17 cellular contexts compared by ENCODE assay signal in genomic region chr10:3287566-3288445, GRCh38.
A peak's percentile ranks its signal among the peaks of the same experiment; 100 is the strongest.
DNase-seq lines count a peak whose midpoint lies in the region; ATAC-seq and TF ChIP-seq lines count a peak whose summit lies in the region.
"Had no signal": no experiment of that assay in that cellular context is flagged by ENCODE, and none has a peak within 500 bp of the region (broad histone marks: within the 10 kb centered on the region; RNA-seq: fewer than 3 reads in every experiment).

No MANE protein-coding gene starts in this region.

- no peak overlapping the region for H3K4me3 Mint-ChIP-seq in activated T-helper 1 cell treated with anti-CD3 and anti-CD28 coated beads, Interleukin-12 subunit alpha, Interleukin-12 subunit beta, Interleukin-2, Interleukin-4 antibody, amounts not matched to agents 30 ng/mL and 10 ng/mL and 1 ng/mL, durations not matched to agents 14 hours and 24 hours and 36 hours

- TF ChIP-seq CTCF in BE2C (IDR thresholded peaks at IDR 0.05; ENCODE audit: low read depth, low read length) (no peak), WERI-Rb-1 (IDR thresholded peaks at IDR 0.05; ENCODE audit: low read depth, low read length) (no peak)

- H3K27ac ChIP-seq in WERI-Rb-1: no peak overlapping the region

- H3K36me3 Mint-ChIP-seq in activated T-helper 1 cell treated with anti-CD3 and anti-CD28 coated beads, Interleukin-12 subunit alpha, Interleukin-12 subunit beta, Interleukin-2, Interleukin-4 antibody, amounts not matched to agents 30 ng/mL and 10 ng/mL and 1 ng/mL, durations not matched to agents 14 hours and 24 hours and 36 hours (ENCODE audit: low read depth): no peaks in the 10 kb centered on the region

- no peak overlapping the region for H3K27ac Mint-ChIP-seq in activated T-helper 1 cell treated with anti-CD3 and anti-CD28 coated beads, Interleukin-12 subunit alpha, Interleukin-12 subunit beta, Interleukin-2, Interleukin-4 antibody, amounts not matched to agents 30 ng/mL and 10 ng/mL and 1 ng/mL, durations not matched to agents 14 hours and 24 hours and 36 hours

- H3K36me3 ChIP-seq in BE2C: no peaks in the 10 kb centered on the region
- H3K36me3 ChIP-seq in WERI-Rb-1: no peaks in the 10 kb centered on the region

- no peak for ATAC-seq in GM18498 (IDR thresholded peaks at IDR 0.05; ENCODE audit: unreplicated experiment)
- ATAC-seq: GM12878, left cardiac atrium, Panc1, sciatic nerve, SK-N-SH treated with all-trans-retinoic acid at 6 μM for 48 hours had no signal

- H3K4me1 ChIP-seq in BE2C: no peaks in the 10 kb centered on the region

- peaks cover 6% of the 10 kb centered on the region for H3K27me3 Mint-ChIP-seq in activated T-helper 1 cell treated with anti-CD3 and anti-CD28 coated beads, Interleukin-12 subunit alpha, Interleukin-12 subunit beta, Interleukin-2, Interleukin-4 antibody, amounts not matched to agents 30 ng/mL and 10 ng/mL and 1 ng/mL, durations not matched to agents 14 hours and 24 hours and 36 hours (ENCODE audit: insufficient read depth)

- no peaks in the 10 kb centered on the region for H3K4me1 Mint-ChIP-seq in activated T-helper 1 cell treated with anti-CD3 and anti-CD28 coated beads, Interleukin-12 subunit alpha, Interleukin-12 subunit beta, Interleukin-2, Interleukin-4 antibody, amounts not matched to agents 30 ng/mL and 10 ng/mL and 1 ng/mL, durations not matched to agents 14 hours and 24 hours and 36 hours (ENCODE audit: low read depth)

- H3K9me3 ChIP-seq in BE2C (no peaks in the 10 kb centered on the region), WERI-Rb-1 (ENCODE audit: severe bottlenecking) (no peaks in the 10 kb centered on the region)

- POLR2A ChIA-PET in HEK293T (lab: Yijun Ruan, JAX): no interaction called here

- no peak overlapping the region for H3K4me3 ChIP-seq in BE2C (ENCODE audit: low read depth, low read length)
- no peak overlapping the region for H3K4me3 ChIP-seq in WERI-Rb-1 (ENCODE audit: low read depth, low read length)
- H3K4me3 ChIP-seq: GM12878 had no signal

- DNase-seq in BE2C: peak; percentile 6
- peak; percentile 36 for DNase-seq in HEK293T (ENCODE audit: extremely low spot score)
- peak; percentile 92 for DNase-seq in NCI-H748 (lab: John Stamatoyannopoulos, UW; ENCODE audit: unreplicated experiment)
- peak; percentile 66 for DNase-seq in kidney tubule cell (ENCODE audit: low spot score)
- DNase-seq in activated T-helper 1 cell treated with anti-CD3 and anti-CD28 coated beads, Interleukin-12 subunit alpha, Interleukin-12 subunit beta, Interleukin-2, Interleukin-4 antibody, amounts not matched to agents 30 ng/mL and 10 ng/mL and 1 ng/mL, durations not matched to agents 14 hours and 24 hours and 36 hours (ENCODE audit: low spot score): no peak
- no peak for DNase-seq in WERI-Rb-1
- no peak for DNase-seq in NCI-H1436 treated with DMSO at 0.1 percent for 48 hours (lab: John Stamatoyannopoulos, UW)
- DNase-seq: activated naive CD4-positive, alpha-beta T cell treated with anti-CD3 and anti-CD28 coated beads, Interleukin-2, amount 50 U/mL, for 16 hours; activated T-cell treated with anti-CD3 and anti-CD28 coated beads, Interleukin-2, amount 50 U/mL, for 1 hour; foreskin fibroblast; left cardiac atrium; NCI-H446 treated with DMSO at 0.1 percent for 48 hours had no signal

- no peaks in the 10 kb centered on the region for H3K9me3 Mint-ChIP-seq in activated T-helper 1 cell treated with anti-CD3 and anti-CD28 coated beads, Interleukin-12 subunit alpha, Interleukin-12 subunit beta, Interleukin-2, Interleukin-4 antibody, amounts not matched to agents 30 ng/mL and 10 ng/mL and 1 ng/mL, durations not matched to agents 14 hours and 24 hours and 36 hours

- H3K27me3 ChIP-seq in BE2C (no peaks in the 10 kb centered on the region), WERI-Rb-1 (ENCODE audit: insufficient read depth, low read depth, severe bottlenecking) (no peaks in the 10 kb centered on the region)

- intact Hi-C loops in activated T-helper 1 cell treated with anti-CD3 and anti-CD28 coated beads, Interleukin-12 subunit alpha, Interleukin-12 subunit beta, Interleukin-2, Interleukin-4 antibody, amounts not matched to agents 30 ng/mL and 10 ng/mL and 1 ng/mL, durations not matched to agents 14 hours and 24 hours and 36 hours (cut with micrococcal nuclease): no loop called here

- CTCF ChIA-PET in HEK293T (lab: Yijun Ruan, JAX): no interaction called here

TF ChIP-seq in HEK293T, 16 proteins besides CTCF, POLR2A, EP300 and RAD21:
- TF ChIP-seq SP1 (IDR thresholded peaks at IDR 0.05): no peak
- no peak for TF ChIP-seq ZNF384 (IDR thresholded peaks at IDR 0.05)
- TF ChIP-seq FOXM1 (IDR thresholded peaks at IDR 0.05; ENCODE audit: borderline replicate concordance): no peak
- TF ChIP-seq TARDBP (IDR thresholded peaks at IDR 0.05): no peak
- TF ChIP-seq NFRKB (IDR thresholded peaks at IDR 0.05): no peak
- no peak for TF ChIP-seq CTBP1 (IDR thresholded peaks at IDR 0.05; ENCODE audit: borderline replicate concordance)
- no peak for TF ChIP-seq FOXA1 (IDR thresholded peaks at IDR 0.05)
- no peak for TF ChIP-seq L3MBTL2 (conservative IDR thresholded peaks at IDR 0.05)
- TF ChIP-seq SUZ12 (IDR thresholded peaks at IDR 0.05): no peak
- no peak for TF ChIP-seq LEF1 (IDR thresholded peaks at IDR 0.05; ENCODE audit: borderline replicate concordance)
- no peak for TF ChIP-seq ELF4 (IDR thresholded peaks at IDR 0.05)
- no peak for TF ChIP-seq PKNOX1 (IDR thresholded peaks at IDR 0.05)
- no peak for TF ChIP-seq ARNT (IDR thresholded peaks at IDR 0.05)
- no peak for TF ChIP-seq FOXK2 (IDR thresholded peaks at IDR 0.05)
- no peak for TF ChIP-seq BHLHE40 (IDR thresholded peaks at IDR 0.05; ENCODE audit: borderline replicate concordance)
- no peak for TF ChIP-seq HDGF (IDR thresholded peaks at IDR 0.05; ENCODE audit: borderline replicate concordance)

Comparison
In these comparisons a context has a peak if more than half of its experiments do, and no peak if none do; other contexts are left out.
1. DNase-seq: peak in BE2C (single experiment), HEK293T (single experiment), NCI-H748 (single experiment) and kidney tubule cell (single experiment); none in activated T-helper 1 cell treated with anti-CD3 and anti-CD28 coated beads, Interleukin-12 subunit alpha, Interleukin-12 subunit beta, Interleukin-2, Interleukin-4 antibody, amounts not matched to agents 30 ng/mL and 10 ng/mL and 1 ng/mL, durations not matched to agents 14 hours and 24 hours and 36 hours (single experiment), WERI-Rb-1 (single experiment) and NCI-H1436 treated with DMSO at 0.1 percent for 48 hours (single experiment).